In genomic region chrX:139826065-139827044, GRCh38 we compare ENCODE assay signal across 11 cellular contexts.
DNase-seq lines count a peak whose midpoint lies in the region; ATAC-seq, FAIRE-seq and TF ChIP-seq lines count a peak whose summit lies in the region.
"Had no signal": no experiment of that assay in that cellular context is flagged by ENCODE, and none has a peak within 500 bp of the region (broad histone marks: within the 10 kb centered on the region; RNA-seq: fewer than 3 reads in every experiment).

No MANE protein-coding gene starts in this region.

- TF ChIP-seq CTCF in bronchial epithelial cell (IDR thresholded peaks at IDR 0.05; ENCODE audit: insufficient read depth, low read length, severe bottlenecking) (no peak), neural progenitor cell (IDR thresholded peaks at IDR 0.05) (no peak), lower lobe of right lung (IDR thresholded peaks at IDR 0.05) (no peak), left lung (IDR thresholded peaks at IDR 0.05) (no peak)

- H3K4me3 ChIP-seq in bronchial epithelial cell (ENCODE audit: low read depth, low read length), result no peak overlapping the region
- no peak overlapping the region for H3K4me3 ChIP-seq in neural progenitor cell
- H3K4me3 ChIP-seq in lower lobe of right lung, result no peak overlapping the region
- no peak overlapping the region for H3K4me3 ChIP-seq in left lung
- H3K4me3 ChIP-seq: suprapubic skin had no signal

- no peak overlapping the region for H2AFZ ChIP-seq in neural progenitor cell (replicated peaks)

- H4K20me1 ChIP-seq in neural progenitor cell (ENCODE audit: low read depth), result no peaks in the 10 kb centered on the region

- TF ChIP-seq RAD21 in Ishikawa (IDR thresholded peaks at IDR 0.05; ENCODE audit: low read depth), result no peak

- H3K4me1 ChIP-seq in neural progenitor cell (peaks cover 46% of the 10 kb centered on the region), lower lobe of right lung (peaks cover 1% of the 10 kb centered on the region), left lung (peaks cover 0 to 13% of the 10 kb centered on the region in 2 donors)

- no peaks in the 10 kb centered on the region for H3K9me3 ChIP-seq in neural progenitor cell (ENCODE audit: low read depth)
- H3K9me3 ChIP-seq in lower lobe of right lung, result no peaks in the 10 kb centered on the region
- H3K9me3 ChIP-seq in left lung, result no peaks in the 10 kb centered on the region
- H3K9me3 ChIP-seq: suprapubic skin had no signal

- H3K27me3 ChIP-seq in bronchial epithelial cell (ENCODE audit: control insufficient read depth, insufficient read depth, low read length), result no peaks in the 10 kb centered on the region
- H3K27me3 ChIP-seq in neural progenitor cell, result no peaks in the 10 kb centered on the region
- no peaks in the 10 kb centered on the region for H3K27me3 ChIP-seq in lower lobe of right lung (ENCODE audit: low read depth)
- H3K27me3 ChIP-seq in left lung, result no peaks in the 10 kb centered on the region
- H3K27me3 ChIP-seq: suprapubic skin had no signal

- H3K36me3 ChIP-seq in bronchial epithelial cell (ENCODE audit: control insufficient read depth, insufficient read depth, low read length) (no peaks in the 10 kb centered on the region), neural progenitor cell (no peaks in the 10 kb centered on the region), lower lobe of right lung (no peaks in the 10 kb centered on the region), left lung (no peaks in the 10 kb centered on the region)
- H3K36me3 ChIP-seq: suprapubic skin had no signal

- H3K36me3 Mint-ChIP-seq in neural progenitor cell, result peaks cover 9% of the 10 kb centered on the region

- peaks cover 3% of the 10 kb centered on the region for H3F3A ChIP-seq in neural progenitor cell (ENCODE audit: low read depth)

- FAIRE-seq in bronchial epithelial cell (lab: Jason Lieb, UNC), result no peak

- peaks cover 11% of the 10 kb centered on the region for H3K79me2 ChIP-seq in neural progenitor cell (ENCODE audit: low read depth)

- no peak for TF ChIP-seq EP300 in Ishikawa (IDR thresholded peaks at IDR 0.05; ENCODE audit: borderline replicate concordance)

- H3K4me1 Mint-ChIP-seq in neural progenitor cell, result peaks cover 39% of the 10 kb centered on the region

- H3K4me2 ChIP-seq in neural progenitor cell, result no peak overlapping the region

- intact Hi-C loops in lower lobe of right lung (cut with DNase I) (no loop called here), left lung (cut with DNase I) (no loop called here)

- H3K27ac ChIP-seq in neural progenitor cell, result no peak overlapping the region
- H3K27ac ChIP-seq in lower lobe of right lung, result no peak overlapping the region
- H3K27ac ChIP-seq in left lung, result no peak overlapping the region
- H3K27ac ChIP-seq: suprapubic skin had no signal

- no peak overlapping the region for H3K9ac ChIP-seq in neural progenitor cell

- peak overlapping the region; percentile 17 for H3K27ac Mint-ChIP-seq in neural progenitor cell
- H3K27ac Mint-ChIP-seq: activated B cell treated with CpG ODN at 0.5 μM for 24 hours had no signal

- ATAC-seq in lower lobe of right lung, result no peak
- ATAC-seq in left lung, result no peak

- H3K27me3 Mint-ChIP-seq in neural progenitor cell (ENCODE audit: insufficient read depth, low read depth), result no peaks in the 10 kb centered on the region
- H3K27me3 Mint-ChIP-seq: activated B cell treated with CpG ODN at 0.5 μM for 24 hours had no signal

- no peaks in the 10 kb centered on the region for H3K9me3 Mint-ChIP-seq in neural progenitor cell
- H3K9me3 Mint-ChIP-seq: activated B cell treated with CpG ODN at 0.5 μM for 24 hours had no signal

- DNase-seq in EL (peak; percentile 73), bronchial epithelial cell (ENCODE audit: low read depth) (peak; percentile 76), neural progenitor cell (ENCODE audit: low spot score) (no peak), NCI-H2227 (lab: John Stamatoyannopoulos, UW; ENCODE audit: unreplicated experiment) (no peak), lower lobe of right lung (no peak), left lung (no peak), GF-D8 (lab: John Stamatoyannopoulos, UW) (no peak)
- DNase-seq: activated B cell treated with CpG ODN at 0.5 μM for 24 hours; activated naive CD4-positive, alpha-beta T cell treated with Interleukin-2 at 50 U/mL for 16 hours had no signal

- H3K4me3 Mint-ChIP-seq in neural progenitor cell, result no peak overlapping the region
- H3K4me3 Mint-ChIP-seq: activated B cell treated with CpG ODN at 0.5 μM for 24 hours had no signal

TF ChIP-seq in Ishikawa, 13 proteins besides CTCF, POLR2A, EP300 and RAD21:
- no peak for TF ChIP-seq REST (IDR thresholded peaks at IDR 0.05; ENCODE audit: low read depth)
- peak; percentile 51 for TF ChIP-seq NFIC (IDR thresholded peaks at IDR 0.05)
TF ChIP-seq in Ishikawa: peak in this region for 1.

Comparison
In these comparisons a context has a peak if more than half of its experiments do, and no peak if none do; other contexts are left out.
1. DNase-seq: peak in EL (single experiment) and bronchial epithelial cell (single experiment); none in neural progenitor cell (single experiment), NCI-H2227 (single experiment), lower lobe of right lung (single experiment), left lung (0 of 2) and GF-D8 (single experiment).